15 cellular contexts compared by ENCODE assay signal in genomic region chr21:44813727-44814126, GRCh38. TPM values are rescaled to one million over a fixed set of nuclear protein-coding genes. Genes with fewer than 3 reads are reported as not detected.
DNase-seq lines count a peak whose midpoint lies in the region; ATAC-seq, FAIRE-seq and TF ChIP-seq lines count a peak whose summit lies in the region.
"Had no signal": no experiment of that assay in that cellular context is flagged by ENCODE, and none has a peak within 500 bp of the region (broad histone marks: within the 10 kb centered on the region; RNA-seq: fewer than 3 reads in every experiment).

No MANE protein-coding gene starts in this region.

- no peak overlapping the region for H4K91ac ChIP-seq in neuronal stem cell (ENCODE audit: low read depth, low read length, poor library complexity)

- H2AK5ac ChIP-seq in neuronal stem cell (ENCODE audit: low read depth, low read length), result no peak overlapping the region

- peak overlapping the region; percentile 35 for H2BK5ac ChIP-seq in neuronal stem cell (ENCODE audit: low read length)

- peaks cover 11 to 29% (median 26%) of the 10 kb centered on the region in 3 donors for H3K4me1 Mint-ChIP-seq in CD8-positive, alpha-beta memory T cell
- H3K4me1 Mint-ChIP-seq in glutamatergic neuron (ENCODE audit: low read depth, unreplicated experiment), result peaks cover 16% of the 10 kb centered on the region

- H3K4me1 ChIP-seq in Loucy (ENCODE audit: insufficient read depth, low read length, poor library complexity, severe bottlenecking) (peaks cover 17% of the 10 kb centered on the region), K562 (replicated peaks in 1 of 2; ENCODE audit: control insufficient read depth in 2 of 2, insufficient read depth in 2 of 2, low read length in 2 of 2) (peaks cover 0 to 57% of the 10 kb centered on the region in 2 experiments; a peak in 4 of 5 replicates), neuronal stem cell (ENCODE audit: control insufficient read depth in 2 of 2, insufficient read depth in 1 of 2, low read depth in 1 of 2, low read length in 2 of 2) (peaks cover 0 to 7% of the 10 kb centered on the region in 2 donors)
- peaks cover 11% of the 10 kb centered on the region for H3K4me1 ChIP-seq in CD8-positive, alpha-beta memory T cell (ENCODE audit: insufficient read depth, low read length)
- H3K4me1 ChIP-seq: BE2C had no signal

- no peak for TF ChIP-seq EP300 in K562 (IDR thresholded peaks at IDR 0.05; ENCODE audit: low read length)

- peaks cover 29% of the 10 kb centered on the region for H3K79me1 ChIP-seq in neuronal stem cell (ENCODE audit: low read depth, low read length)

- no TSS peak for BruUV-seq in K562 (replicated peaks; lab: Mats Ljungman, UMichigan)

- no peaks in the 10 kb centered on the region for H3K9me3 Mint-ChIP-seq in CD8-positive, alpha-beta memory T cell
- peaks cover 8% of the 10 kb centered on the region for H3K9me3 Mint-ChIP-seq in glutamatergic neuron (ENCODE audit: unreplicated experiment)

- no peak overlapping the region for H3K4me3 ChIP-seq in Loucy (ENCODE audit: low read length, poor library complexity, severe bottlenecking)
- no peak overlapping the region for H3K4me3 ChIP-seq in K562
- H3K4me3 ChIP-seq in neuronal stem cell (ENCODE audit: low read length in 2 of 2), result no peak overlapping the region
- no peak overlapping the region for H3K4me3 ChIP-seq in CD8-positive, alpha-beta memory T cell (ENCODE audit: low read length)
- H3K4me3 ChIP-seq: A549, GM12878 had no signal

- peaks cover 0 to 44% (median 8%) of the 10 kb centered on the region in 3 donors for H3K36me3 Mint-ChIP-seq in CD8-positive, alpha-beta memory T cell
- H3K36me3 Mint-ChIP-seq in glutamatergic neuron (ENCODE audit: unreplicated experiment), result no peaks in the 10 kb centered on the region

- H3K4me2 ChIP-seq in Loucy (ENCODE audit: low read depth, low read length, poor library complexity, severe bottlenecking), result peak overlapping the region; percentile 78
- no peak overlapping the region for H3K4me2 ChIP-seq in K562 (ENCODE audit: insufficient read depth, low read length)
- no peak overlapping the region for H3K4me2 ChIP-seq in neuronal stem cell (ENCODE audit: insufficient read depth, low read length, poor library complexity, severe bottlenecking)
- H3K4me2 ChIP-seq: A549 had no signal

- H3K9me1 ChIP-seq in K562 (ENCODE audit: control insufficient read depth, insufficient read depth, low read length), result peaks cover 15% of the 10 kb centered on the region

- H2AFZ ChIP-seq in Loucy (ENCODE audit: low read length), result no peak overlapping the region
- no peak overlapping the region for H2AFZ ChIP-seq in K562 (ENCODE audit: low read depth, low read length)
- no peak overlapping the region for H2AFZ ChIP-seq in neuronal stem cell (ENCODE audit: low read length)

- H3K9me3 ChIP-seq in Loucy (ENCODE audit: insufficient read depth, low read depth, low read length) (no peaks in the 10 kb centered on the region), K562 (replicated peaks; ENCODE audit: control insufficient read depth, insufficient read depth, low read depth, low read length) (no peaks in the 10 kb centered on the region), neuronal stem cell (replicated peaks in 1 of 2; ENCODE audit: control insufficient read depth in 2 of 2, insufficient read depth in 1 of 2, low read depth in 1 of 2, low read length in 2 of 2) (peaks cover 1 to 4% of the 10 kb centered on the region in 2 donors)
- no peaks in the 10 kb centered on the region for H3K9me3 ChIP-seq in CD8-positive, alpha-beta memory T cell (ENCODE audit: low read length)
- H3K9me3 ChIP-seq: A549 had no signal

- no peak for DNase-seq in K562 (ENCODE audit: extremely low read depth in 1 of 4, low spot score in 3 of 4)
- no peak for DNase-seq in neuronal stem cell (ENCODE audit: low spot score)
- DNase-seq in CD8-positive, alpha-beta memory T cell, result no peak
- no peak for DNase-seq in glutamatergic neuron
- no peak for DNase-seq in stimulated activated CD4-positive, alpha-beta T cell treated with anti-CD3 and anti-CD28 coated beads, Interleukin-4, amount 100 ng/mL, for 1 hour
- DNase-seq: BE2C, Calu3, DMS 273 treated with DMSO at 0.1 percent for 48 hours, HCEC 1CT, IMR-90 had no signal

- no peaks in the 10 kb centered on the region for H3K9me2 ChIP-seq in Loucy (replicated peaks; ENCODE audit: low read depth, low read length)

- FAIRE-seq in K562 (lab: Jason Lieb, UNC), result no peak
- FAIRE-seq: A549, GM12878, GM18507 had no signal

- no peak overlapping the region for H3K18ac ChIP-seq in neuronal stem cell (ENCODE audit: low read length)

- H3K4me3 Mint-ChIP-seq in CD8-positive, alpha-beta memory T cell, result peak overlapping the region in 1 of 7 donors; percentile 60
- H3K4me3 Mint-ChIP-seq in glutamatergic neuron (ENCODE audit: unreplicated experiment), result no peak overlapping the region

- H3K27me3 Mint-ChIP-seq in CD8-positive, alpha-beta memory T cell, result no peaks in the 10 kb centered on the region
- H3K27me3 Mint-ChIP-seq in glutamatergic neuron (ENCODE audit: unreplicated experiment), result peaks cover 2% of the 10 kb centered on the region

- TF ChIP-seq CTCF in Loucy (conservative IDR thresholded peaks at IDR 0.05; ENCODE audit: low read length) (no peak), K562 (IDR thresholded peaks at IDR 0.05 in 2 of 3, conservative IDR thresholded peaks at IDR 0.05 in 1 of 3; ENCODE audit: insufficient read depth in 2 of 3, low read depth in 1 of 3, low read length in 3 of 3) (no peak), glutamatergic neuron (IDR thresholded peaks at IDR 0.05; ENCODE audit: partially characterized antibody, unreplicated experiment) (no peak)

- ATAC-seq in K562 (no peak), HG02588 (IDR thresholded peaks at IDR 0.05; ENCODE audit: unreplicated experiment) (no peak)
- ATAC-seq: A549, GM12878 had no signal

- TF ChIP-seq POLR2A in K562 (conservative IDR thresholded peaks at IDR 0.05), result no peak

- no peak overlapping the region for H2BK12ac ChIP-seq in neuronal stem cell (ENCODE audit: low read length)

- H3F3A ChIP-seq in Loucy (ENCODE audit: low read depth), result no peaks in the 10 kb centered on the region

- WGBS in K562 (ENCODE audit: insufficient coverage, low coverage, missing lambda C conversion rate), result 96% methylated on average over 15 of the region's 18 CpGs
- no CpG with 5 or more reads among the region's 18 CpGs for WGBS in neuronal stem cell (ENCODE audit: extremely low coverage in 2 of 2, insufficient read length in 2 of 2, insufficient replicate concordance in 1 of 2), 2 donors

- in situ Hi-C loops in K562 (cut with MboI), result no loop called here

- H3K14ac ChIP-seq in neuronal stem cell (ENCODE audit: low read length), result no peak overlapping the region

- H3K23ac ChIP-seq in neuronal stem cell (ENCODE audit: low read depth, low read length, poor library complexity), result peak overlapping the region; percentile 27

- H3K9ac ChIP-seq in Loucy (ENCODE audit: low read depth, low read length, poor library complexity, severe bottlenecking) (peak overlapping the region; percentile 22), K562 (ENCODE audit: insufficient read depth in 1 of 2, low read depth in 2 of 2, low read length in 2 of 2) (peak overlapping the region in 1 of 2 experiments; percentile 73; a peak in 2 of 4 replicates), neuronal stem cell (ENCODE audit: low read depth, low read length, poor library complexity) (no peak overlapping the region)

- no peak for TF ChIP-seq RAD21 in K562 (CRISPR knock-in tag; conservative IDR thresholded peaks at IDR 0.05 in 1 of 2, IDR thresholded peaks at IDR 0.05 in 1 of 2)

- H3K27ac Mint-ChIP-seq in CD8-positive, alpha-beta memory T cell, result no peak overlapping the region
- no peak overlapping the region for H3K27ac Mint-ChIP-seq in glutamatergic neuron (ENCODE audit: unreplicated experiment)

- no peak overlapping the region for H4K8ac ChIP-seq in neuronal stem cell (ENCODE audit: low read depth, low read length)

- H3K27ac ChIP-seq in K562 (ENCODE audit: extremely low read depth, low read depth, low read length) (no peak overlapping the region), neuronal stem cell (replicated peaks; ENCODE audit: low read length) (no peak overlapping the region)
- H3K27ac ChIP-seq in CD8-positive, alpha-beta memory T cell (ENCODE audit: low read depth, low read length), result no peak overlapping the region
- H3K27ac ChIP-seq: A549 had no signal

- intact Hi-C loops in K562 (cut with micrococcal nuclease), result no loop called here

- H3K36me3 ChIP-seq in Loucy (ENCODE audit: insufficient read depth, low read length) (peaks cover 27% of the 10 kb centered on the region; the same call in 1 of the 2 replicates), K562 (ENCODE audit: control insufficient read depth, insufficient read depth, low read length) (peaks cover 55% of the 10 kb centered on the region; the same call in 2 of the 3 replicates), neuronal stem cell (replicated peaks in 1 of 2; ENCODE audit: control insufficient read depth in 2 of 2, insufficient read depth in 2 of 2, low read length in 2 of 2) (peaks cover 18 to 48% of the 10 kb centered on the region in 2 donors)
- H3K36me3 ChIP-seq in CD8-positive, alpha-beta memory T cell (ENCODE audit: insufficient read depth, low read length), result peaks cover 9% of the 10 kb centered on the region

- H3K4ac ChIP-seq in neuronal stem cell (ENCODE audit: low read length), result no peak overlapping the region

- no peaks in the 10 kb centered on the region for H3K27me3 ChIP-seq in Loucy (ENCODE audit: insufficient read depth, low read length, poor library complexity, severe bottlenecking)
- no peaks in the 10 kb centered on the region for H3K27me3 ChIP-seq in K562 (ENCODE audit: control insufficient read depth in 2 of 2, insufficient read depth in 2 of 2, low read length in 2 of 2)
- no peaks in the 10 kb centered on the region for H3K27me3 ChIP-seq in neuronal stem cell (ENCODE audit: control insufficient read depth in 3 of 3, insufficient read depth in 3 of 3, low read depth in 1 of 3, low read length in 3 of 3)
- H3K27me3 ChIP-seq in CD8-positive, alpha-beta memory T cell (ENCODE audit: insufficient read depth, low read length, poor library complexity, severe bottlenecking), result no peaks in the 10 kb centered on the region
- H3K27me3 ChIP-seq: BE2C had no signal

- H4K20me1 ChIP-seq in Loucy (ENCODE audit: insufficient read depth, low read length, poor library complexity, severe bottlenecking) (peaks cover 74% of the 10 kb centered on the region), K562 (replicated peaks; ENCODE audit: control insufficient read depth, insufficient read depth, low read length) (peaks cover 25% of the 10 kb centered on the region; the same call in 1 of the 2 replicates)

- H2BK120ac ChIP-seq in neuronal stem cell (ENCODE audit: low read depth, low read length), result no peak overlapping the region

- POLR2A ChIA-PET in K562 (lab: Yijun Ruan, JAX), result interaction anchor here (2.0 to 2.5 kb wide), 2 partner anchors 10 to 11 kb away, joined by 10 to 33 read pairs; partner anchors contain the start of gene UBE2G2
- POLR2A ChIA-PET in CD8-positive, alpha-beta memory T cell (lab: Charles Lee), result no interaction called here

- CTCF ChIA-PET in K562 (lab: Yijun Ruan, JAX; ENCODE audit: low intra/inter-chr PET ratio), result no interaction called here
- CTCF ChIA-PET in CD8-positive, alpha-beta memory T cell (lab: Charles Lee), result interaction anchor here (1.9 to 2.2 kb wide), 2 partner anchors 14 to 20 kb away, joined by 4 to 5 read pairs; no protein-coding TSS in a partner anchor

- no peak overlapping the region for H2BK15ac ChIP-seq in neuronal stem cell (ENCODE audit: low read length)

- H3K79me2 ChIP-seq in Loucy (ENCODE audit: insufficient read depth, low read length) (peaks cover 88% of the 10 kb centered on the region), K562 (ENCODE audit: control insufficient read depth, insufficient read depth, low read length) (peaks cover 76% of the 10 kb centered on the region)

RNA-seq across cellular contexts. Expression of gene SUMO3, which starts 4.1 kb away (rescaled TPM):
- 32.4 and 33.2 TPM in 2 replicates for total RNA-seq in K562 (2011; cell fraction: chromatin; rRNA removed; ENCODE audit: low replicate concordance)
- 27.5 and 32.6 TPM in 2 replicates for total RNA-seq in K562 (2011; cell fraction: nucleolus; rRNA removed)
- total RNA-seq in K562 (2011; cell fraction: nucleoplasm; rRNA removed), result 42.5 and 55.7 TPM in 2 replicates
- total RNA-seq in K562 (2014; rRNA removed) (95.2 and 118 TPM in 2 replicates), K562 (2014; rRNA removed; fragmentation: Illumina TruSeq; extraction: Trizol) (101 TPM in 2 replicates), K562 (2015; rRNA removed; fragmentation: Illumina TruSeq; extraction: Trizol) (111 and 113 TPM in 2 replicates), K562 (2021) (120 TPM in 2 replicates), glutamatergic neuron (ENCODE audit: unreplicated experiment) (63.5 TPM)
- polyA plus RNA-seq in K562 (2011; rRNA removed) (110 and 128 TPM in 2 replicates), K562 (2014; fragmentation: Illumina TruSeq; extraction: Trizol) (142 and 144 TPM in 2 replicates), K562 (2014; fragmentation: Nextera tagmentation; extraction: Ambion mirVana) (10 to 100 TPM; 13.9 to 21.6 TPM), K562 (2014; rRNA removed) (143 and 146 TPM in 2 replicates)
- 132 and 183 TPM in 2 replicates for polyA plus RNA-seq in K562 (2011; cell fraction: cytosol; rRNA removed)
- 41.4 and 52.1 TPM in 2 replicates for polyA plus RNA-seq in K562 (2011; cell fraction: nucleus; rRNA removed)
- polyA plus RNA-seq in K562 (2012), result 95.3 and 142 TPM in 2 replicates
- polyA minus RNA-seq in K562 (2011; rRNA and poly(A)+ RNA removed), result 105 and 120 TPM in 2 replicates
- 70.3 and 71.5 TPM in 2 replicates for polyA minus RNA-seq in K562 (2011; cell fraction: cytosol; rRNA and poly(A)+ RNA removed)
- polyA minus RNA-seq in K562 (2011; cell fraction: nucleus; rRNA and poly(A)+ RNA removed), result 18.8 and 32.3 TPM in 2 replicates
- 216 TPM for polyA plus RNA-seq in neuronal stem cell (2013, experiment 1 of 2)
- 212 TPM for polyA plus RNA-seq in neuronal stem cell (2013, experiment 2 of 2)
- total RNA-seq in CD8-positive, alpha-beta memory T cell, result 10 to 100 TPM; 81.7 to 85.3 TPM
- 88.1 TPM for polyA plus RNA-seq in CD8-positive, alpha-beta memory T cell

RNA-seq across cellular contexts. Expression of gene UBE2G2, which starts 12.1 kb away (rescaled TPM):
- 217 and 395 TPM in 2 replicates for total RNA-seq in K562 (2011; cell fraction: chromatin; rRNA removed; ENCODE audit: low replicate concordance)
- 127 and 140 TPM in 2 replicates for total RNA-seq in K562 (2011; cell fraction: nucleolus; rRNA removed)
- total RNA-seq in K562 (2011; cell fraction: nucleoplasm; rRNA removed), result 222 and 291 TPM in 2 replicates
- total RNA-seq in K562 (2014; rRNA removed) (122 and 148 TPM in 2 replicates), K562 (2014; rRNA removed; fragmentation: Illumina TruSeq; extraction: Trizol) (109 and 112 TPM in 2 replicates), K562 (2015; rRNA removed; fragmentation: Illumina TruSeq; extraction: Trizol) (99.0 and 112 TPM in 2 replicates), K562 (2021) (131 and 140 TPM in 2 replicates), glutamatergic neuron (ENCODE audit: unreplicated experiment) (77.7 TPM)
- polyA plus RNA-seq in K562 (2011; rRNA removed) (210 and 225 TPM in 2 replicates), K562 (2014; fragmentation: Illumina TruSeq; extraction: Trizol) (198 and 202 TPM in 2 replicates), K562 (2014; fragmentation: Nextera tagmentation; extraction: Ambion mirVana) (10 to 100 TPM; 47.5 to 74.3 TPM), K562 (2014; rRNA removed) (200 and 297 TPM in 2 replicates)
- 249 and 260 TPM in 2 replicates for polyA plus RNA-seq in K562 (2011; cell fraction: cytosol; rRNA removed)
- polyA plus RNA-seq in K562 (2011; cell fraction: nucleus; rRNA removed), result 234 and 303 TPM in 2 replicates
- 119 and 202 TPM in 2 replicates for polyA plus RNA-seq in K562 (2012)
- polyA minus RNA-seq in K562 (2011; rRNA and poly(A)+ RNA removed), result 146 and 179 TPM in 2 replicates
- 83.5 and 87.6 TPM in 2 replicates for polyA minus RNA-seq in K562 (2011; cell fraction: cytosol; rRNA and poly(A)+ RNA removed)
- 115 and 148 TPM in 2 replicates for polyA minus RNA-seq in K562 (2011; cell fraction: nucleus; rRNA and poly(A)+ RNA removed)
- 48.4 TPM for polyA plus RNA-seq in neuronal stem cell (2013, experiment 1 of 2)
- 50.1 TPM for polyA plus RNA-seq in neuronal stem cell (2013, experiment 2 of 2)
- 100 to 1,000 TPM; 112 to 116 TPM for total RNA-seq in CD8-positive, alpha-beta memory T cell
- 60.1 TPM for polyA plus RNA-seq in CD8-positive, alpha-beta memory T cell

RNA-seq across cellular contexts. Expression of gene PTTG1IP, which starts 59.8 kb away (rescaled TPM):
- 109 and 139 TPM in 2 replicates for total RNA-seq in K562 (2011; cell fraction: chromatin; rRNA removed; ENCODE audit: low replicate concordance)
- total RNA-seq in K562 (2011; cell fraction: nucleolus; rRNA removed), result 131 and 151 TPM in 2 replicates
- 146 and 174 TPM in 2 replicates for total RNA-seq in K562 (2011; cell fraction: nucleoplasm; rRNA removed)
- total RNA-seq in K562 (2014; rRNA removed) (85.4 and 97.6 TPM in 2 replicates), K562 (2014; rRNA removed; fragmentation: Illumina TruSeq; extraction: Trizol) (65.7 and 66.2 TPM in 2 replicates), K562 (2015; rRNA removed; fragmentation: Illumina TruSeq; extraction: Trizol) (92.9 and 98.7 TPM in 2 replicates), K562 (2021) (99.3 and 99.5 TPM in 2 replicates), glutamatergic neuron (ENCODE audit: unreplicated experiment) (249 TPM)
- polyA plus RNA-seq in K562 (2011; rRNA removed) (92.4 and 138 TPM in 2 replicates), K562 (2014; fragmentation: Illumina TruSeq; extraction: Trizol) (77.0 and 77.8 TPM in 2 replicates), K562 (2014; fragmentation: Nextera tagmentation; extraction: Ambion mirVana) (1 to 10 TPM; 5.0 to 9.2 TPM), K562 (2014; rRNA removed) (82.4 and 86.9 TPM in 2 replicates)
- polyA plus RNA-seq in K562 (2011; cell fraction: cytosol; rRNA removed), result 79.9 and 115 TPM in 2 replicates
- polyA plus RNA-seq in K562 (2011; cell fraction: nucleus; rRNA removed), result 69.1 and 123 TPM in 2 replicates
- 77.4 and 167 TPM in 2 replicates for polyA plus RNA-seq in K562 (2012)
- polyA minus RNA-seq in K562 (2011; rRNA and poly(A)+ RNA removed), result 54.1 and 70.2 TPM in 2 replicates
- 69.1 and 114 TPM in 2 replicates for polyA minus RNA-seq in K562 (2011; cell fraction: cytosol; rRNA and poly(A)+ RNA removed)
- 17.4 and 40.2 TPM in 2 replicates for polyA minus RNA-seq in K562 (2011; cell fraction: nucleus; rRNA and poly(A)+ RNA removed)
- 134 TPM for polyA plus RNA-seq in neuronal stem cell (2013, experiment 1 of 2)
- polyA plus RNA-seq in neuronal stem cell (2013, experiment 2 of 2), result 131 TPM
- total RNA-seq in CD8-positive, alpha-beta memory T cell, result 10 to 100 TPM; 48.2 to 50.8 TPM
- 69.8 TPM for polyA plus RNA-seq in CD8-positive, alpha-beta memory T cell
